ENCODE assay signal across 8 cellular contexts in the genomic region with DNA sequence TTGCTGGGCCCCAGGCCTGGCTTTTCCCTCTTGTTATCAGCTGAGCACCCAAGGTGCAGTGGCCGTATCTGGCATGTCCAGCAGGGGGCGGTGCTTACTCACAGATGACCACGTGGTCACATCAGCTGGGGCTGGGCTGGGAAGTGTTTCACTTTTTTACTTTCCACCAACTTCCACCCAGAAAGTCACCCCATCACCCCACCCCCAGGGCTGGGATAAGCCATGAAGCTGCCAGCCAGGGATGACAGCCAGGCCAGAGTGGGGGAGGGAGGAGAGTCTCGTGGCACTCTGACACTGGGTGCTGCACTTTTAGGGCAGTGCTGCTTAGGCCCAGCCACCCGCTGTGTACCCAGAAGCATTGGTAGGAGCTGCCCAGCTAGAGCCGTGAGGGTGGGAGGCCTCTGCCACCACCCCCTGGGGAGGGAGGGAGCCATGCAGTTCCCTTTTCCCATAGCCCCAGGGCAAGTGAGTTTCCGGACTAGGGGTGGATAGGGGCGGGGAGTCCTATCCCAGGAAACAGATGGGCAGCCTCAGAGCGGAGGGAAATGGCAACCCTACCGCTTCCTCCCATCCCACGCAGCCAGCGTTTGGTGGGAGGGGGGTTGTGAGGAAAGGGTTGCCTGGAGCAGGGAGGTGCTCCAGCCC. TPM values are rescaled to one million over a fixed set of nuclear protein-coding genes. Genes with fewer than 3 reads are reported as not detected.
DNase-seq lines count a peak whose midpoint lies in the region; ATAC-seq, FAIRE-seq and TF ChIP-seq lines count a peak whose summit lies in the region.

No MANE protein-coding gene starts in this region.

- H2AK5ac ChIP-seq in IMR-90 (ENCODE audit: low read depth, low read length) = peak overlapping the region; percentile 71

- H3K4me3 Mint-ChIP-seq in naive B cell = peak overlapping the region in 7 of 8 donors; percentile 21 to 68 (median 52)

- peak overlapping the region; percentile 95 for H2AK9ac ChIP-seq in IMR-90 (replicated peaks; ENCODE audit: low read depth, low read length, poor library complexity)

- TF ChIP-seq CTCF in IMR-90 (conservative IDR thresholded peaks at IDR 0.05; ENCODE audit: low read depth, low read length) (peak; percentile 97), esophagus muscularis mucosa (IDR thresholded peaks at IDR 0.05) (peak; percentile 92 to 96 (median 94))

- POLR2A ChIA-PET in IMR-90 (lab: Charles Lee; ENCODE audit: unreplicated experiment) = interaction anchor here (0.9 kb wide), 1 partner anchor 172 kb away, joined by 3 read pairs; a partner anchor contains a TSS

- H3K9me1 ChIP-seq in IMR-90 (ENCODE audit: insufficient read depth, low read length) = peaks cover 6% of the 10 kb centered on the region; the same call in 1 of the 2 replicates

- no peak overlapping the region; the same call in 2 of the 3 replicates for H2BK15ac ChIP-seq in IMR-90 (ENCODE audit: low read depth, low read length)

- peak overlapping the region; percentile 28; the same call in 1 of the 2 replicates for H2BK120ac ChIP-seq in IMR-90 (ENCODE audit: low read depth, low read length)

- H3K14ac ChIP-seq in IMR-90 (replicated peaks; ENCODE audit: low read depth, low read length) = peak overlapping the region; percentile 38

- no peak for TF ChIP-seq EP300 in esophagus muscularis mucosa (IDR thresholded peaks at IDR 0.05)

- H2BK20ac ChIP-seq in IMR-90 (ENCODE audit: low read depth, low read length) = peak overlapping the region; percentile 4; the same call in 1 of the 2 replicates

- BruUV-seq in IMR-90 (replicated peaks; lab: Mats Ljungman, UMichigan) = no TSS peak

- peaks cover 4 to 23% (median 13%) of the 10 kb centered on the region in 3 donors for H3K27me3 Mint-ChIP-seq in naive B cell

- H3K27me3 ChIP-seq in IMR-90 (ENCODE audit: control insufficient read depth, insufficient read depth, low read length) (no peaks in the 10 kb centered on the region), esophagus muscularis mucosa (no peaks in the 10 kb centered on the region)

- H3K36me3 ChIP-seq in IMR-90 (ENCODE audit: control insufficient read depth, insufficient read depth, low read length) = no peaks in the 10 kb centered on the region; the same call in 1 of the 2 replicates
- peaks cover 0 to 12% (median under 1%) of the 10 kb centered on the region in 4 donors for H3K36me3 ChIP-seq in esophagus muscularis mucosa

- intact Hi-C loops in IMR-90 (cut with micrococcal nuclease) = loop anchor here (1.0 to 10.0 kb wide), 4 partner anchors 175 to 425 kb away; a partner anchor contains a TSS
- intact Hi-C loops in esophagus muscularis mucosa (cut with DNase I) = loop anchor here (1.0 to 10.0 kb wide), 2 partner anchors 175 to 275 kb away; no protein-coding TSS in a partner anchor

- no peaks in the 10 kb centered on the region for H3K36me3 Mint-ChIP-seq in naive B cell

- CTCF ChIA-PET in IMR-90 (lab: Yijun Ruan, JAX) = interaction anchor here (1.1 to 2.0 kb wide), 4 partner anchors 14 to 175 kb away, joined by 4 to 14 read pairs (median 10); a partner anchor contains a TSS

- peak overlapping the region; percentile 70 to 87; a peak in 1 of 4 replicates for H4K8ac ChIP-seq in IMR-90 (ENCODE audit: low read depth in 2 of 2, low read length in 2 of 2)

- H3K9me3 ChIP-seq in IMR-90 (ENCODE audit: control insufficient read depth, insufficient read depth, low read length) (no peaks in the 10 kb centered on the region), esophagus muscularis mucosa (no peaks in the 10 kb centered on the region)

- no CpG with 5 or more reads among the region's 12 CpGs for WGBS in IMR-90 (ENCODE audit: extremely low coverage in 2 of 2, insufficient read length in 1 of 2), 2 experiments
- 26% methylated on average over 8 of the region's 12 CpGs for WGBS in esophagus muscularis mucosa

- H3K23ac ChIP-seq in IMR-90 (ENCODE audit: low read depth, low read length) = no peak overlapping the region

- peak overlapping the region; percentile 24; the same call in 1 of the 2 replicates for H3K4me2 ChIP-seq in IMR-90 (ENCODE audit: low read depth, low read length)

- H3K18ac ChIP-seq in IMR-90 (ENCODE audit: low read depth, low read length) = no peak overlapping the region; the same call in 1 of the 2 replicates

- DNase-seq in NCI-H146 (lab: John Stamatoyannopoulos, UW) = peak; percentile 41
- DNase-seq in NCI-H146 treated with DMSO at 0.1 percent for 48 hours (lab: John Stamatoyannopoulos, UW; ENCODE audit: unreplicated experiment) = no peak
- peak; percentile 79 for DNase-seq in IMR-90
- DNase-seq in RCC 7860 (ENCODE audit: low spot score) = peak; percentile 46
- DNase-seq in activated T-helper 1 cell treated with Interleukin-2 at 50 U/mL for 16 hours (ENCODE audit: low read depth) = peak; percentile 75
- peak; percentile 99 for DNase-seq in esophagus muscularis mucosa (ENCODE audit: extremely low spot score)
- peak; percentile 84 for DNase-seq in naive B cell
- peak; percentile 75 to 82 for DNase-seq in stimulated activated CD8-positive, alpha-beta memory T cell treated with anti-CD3 and anti-CD28 coated beads, Interleukin-7, amount 100 ng/mL, for 4 hours (ENCODE audit: low read depth in 2 of 2)

- peak; percentile 97 for TF ChIP-seq RAD21 in IMR-90 (IDR thresholded peaks at IDR 0.05; ENCODE audit: low read length)

- peaks cover 0 to 18% of the 10 kb centered on the region in 2 experiments; a peak in 2 of 4 replicates for H3K79me1 ChIP-seq in IMR-90 (ENCODE audit: low read depth in 1 of 2, low read length in 2 of 2)

- peak overlapping the region; percentile 57; the same call in 1 of the 2 replicates for H4K91ac ChIP-seq in IMR-90 (ENCODE audit: insufficient read depth, low read depth, low read length)

- no peaks in the 10 kb centered on the region for H3K9me3 Mint-ChIP-seq in naive B cell

- H4K20me1 ChIP-seq in IMR-90 (ENCODE audit: insufficient read depth, low read length) = no peaks in the 10 kb centered on the region

- H3K4me1 ChIP-seq in IMR-90 (ENCODE audit: control insufficient read depth, insufficient read depth, low read length) (peaks cover 11% of the 10 kb centered on the region), esophagus muscularis mucosa (peaks cover 34 to 51% (median 46%) of the 10 kb centered on the region in 4 donors)

- H3K9ac ChIP-seq in IMR-90 (ENCODE audit: low read depth, low read length) = 0 out of 2 replicates have a peak overlapping the region, but pooled peaks have one; percentile 13

- H3K27ac ChIP-seq in IMR-90 (ENCODE audit: insufficient read depth, low read length) (no peak overlapping the region), esophagus muscularis mucosa (replicated peaks in 1 of 4) (peak overlapping the region; percentile 65 to 77 (median 66))

- H2AFZ ChIP-seq in IMR-90 (replicated peaks; ENCODE audit: low read length, poor library complexity) = peak overlapping the region; percentile 93

- no peak for FAIRE-seq in RCC 7860 (lab: Jason Lieb, UNC)

- in situ Hi-C loops in IMR-90 (cut with MboI; ENCODE audit: low sequenced_read_pairs) = loop anchor here (5.0 kb wide), 1 partner anchor 173 kb away; a partner anchor contains a TSS

- dilution Hi-C loops in IMR-90 (cut with HindIII; ENCODE audit: low sequenced_read_pairs, unreplicated experiment) = no loop called here

- H3K4me3 ChIP-seq in IMR-90 (ENCODE audit: insufficient read depth, low read depth, low read length) (no peak overlapping the region), esophagus muscularis mucosa (peak overlapping the region; percentile 27 to 51 (median 32))

- ATAC-seq in IMR-90 (ENCODE audit: low read depth) (peak; percentile 98), naive B cell (ENCODE audit: low read depth in 2 of 2) (peak; percentile 94 to 95)

- peak overlapping the region in 3 of 6 donors; percentile 21 to 85 (median 24) for H3K27ac Mint-ChIP-seq in naive B cell

- H3K56ac ChIP-seq in IMR-90 (ENCODE audit: extremely low read depth, insufficient read depth, low read length) = no peak overlapping the region

- TF ChIP-seq POLR2A in IMR-90 (IDR thresholded peaks at IDR 0.05; ENCODE audit: low read depth, low read length) = no peak
- TF ChIP-seq POLR2A in esophagus muscularis mucosa (IDR thresholded peaks at IDR 0.05; ENCODE audit: low read depth) = no peak

- H4K5ac ChIP-seq in IMR-90 (ENCODE audit: low read depth, low read length) = peak overlapping the region; percentile 51; the same call in 1 of the 2 replicates

- H2BK5ac ChIP-seq in IMR-90 (ENCODE audit: low read depth, low read length, poor library complexity, severe bottlenecking) = no peak overlapping the region

- peaks cover 16 to 28% (median 26%) of the 10 kb centered on the region in 3 donors for H3K4me1 Mint-ChIP-seq in naive B cell

- H3K4ac ChIP-seq in IMR-90 (ENCODE audit: low read depth, low read length) = peak overlapping the region; percentile 61

TF ChIP-seq in IMR-90, 13 proteins besides CTCF, POLR2A, EP300 and RAD21 (continues in another document):
- TF ChIP-seq, protein P1, sequence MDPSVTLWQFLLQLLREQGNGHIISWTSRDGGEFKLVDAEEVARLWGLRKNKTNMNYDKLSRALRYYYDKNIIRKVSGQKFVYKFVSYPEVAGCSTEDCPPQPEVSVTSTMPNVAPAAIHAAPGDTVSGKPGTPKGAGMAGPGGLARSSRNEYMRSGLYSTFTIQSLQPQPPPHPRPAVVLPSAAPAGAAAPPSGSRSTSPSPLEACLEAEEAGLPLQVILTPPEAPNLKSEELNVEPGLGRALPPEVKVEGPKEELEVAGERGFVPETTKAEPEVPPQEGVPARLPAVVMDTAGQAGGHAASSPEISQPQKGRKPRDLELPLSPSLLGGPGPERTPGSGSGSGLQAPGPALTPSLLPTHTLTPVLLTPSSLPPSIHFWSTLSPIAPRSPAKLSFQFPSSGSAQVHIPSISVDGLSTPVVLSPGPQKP (IDR thresholded peaks at IDR 0.05; ENCODE audit: borderline replicate concordance, low read depth, low read length) = no peak
- peak; percentile 99 for TF ChIP-seq SMC3 (IDR thresholded peaks at IDR 0.05; ENCODE audit: low read depth, low read length)
- TF ChIP-seq CHD1 (IDR thresholded peaks at IDR 0.05; ENCODE audit: low read depth, low read length) = no peak
- no peak for TF ChIP-seq RFX5 (IDR thresholded peaks at IDR 0.05; ENCODE audit: low read depth, low read length)

RNA-seq across cellular contexts. Expression of a gene that starts 6.1 kb away (rescaled TPM):
- 5.6 and 13.3 TPM in 2 replicates for total RNA-seq in IMR-90 (2012; rRNA removed)
- 16.3 and 17.1 TPM in 2 replicates for polyA plus RNA-seq in IMR-90 (2012; rRNA removed)
- 11.2 and 24.4 TPM in 2 replicates for polyA plus RNA-seq in IMR-90 (2012; cell fraction: cytosol; rRNA removed)
- 14.8 and 25.5 TPM in 2 replicates for polyA plus RNA-seq in IMR-90 (2012; cell fraction: nucleus; rRNA removed; ENCODE audit: low replicate concordance)
- total RNA-seq in esophagus muscularis mucosa = 1 to 10 TPM; 6.4 to 8.9 (median 7.4) TPM
- 1 to 10 TPM; 4.5 to 8.9 (median 7.1) TPM for polyA plus RNA-seq in naive B cell (ENCODE audit: low read depth in 6 of 6)

RNA-seq across cellular contexts. Expression of a gene that starts 34.1 kb away (rescaled TPM):
- total RNA-seq in IMR-90 (2012; rRNA removed) = 0.36 and 0.56 TPM in 2 replicates
- polyA plus RNA-seq in IMR-90 (2012; rRNA removed) = 1.6 and 1.7 TPM in 2 replicates
- polyA plus RNA-seq in IMR-90 (2012; cell fraction: cytosol; rRNA removed) = 0.64 and 1.7 TPM in 2 replicates
- polyA plus RNA-seq in IMR-90 (2012; cell fraction: nucleus; rRNA removed; ENCODE audit: low replicate concordance) = 5.1 and 5.5 TPM in 2 replicates
- 1 to 10 TPM; 3.3 to 6.4 (median 4.3) TPM for total RNA-seq in esophagus muscularis mucosa
- polyA plus RNA-seq in naive B cell (ENCODE audit: low read depth in 6 of 6) = not detected
